21 cellular contexts compared by ENCODE assay signal in genomic region chr11:122902951-122903350, GRCh38.
"Had no signal": no experiment of that assay in that cellular context is flagged by ENCODE, and none has a peak within 500 bp of the region (broad histone marks: within the 10 kb centered on the region; RNA-seq: fewer than 3 reads in every experiment).

No MANE protein-coding gene starts in this region.

- H3K4me3 ChIP-seq: MG63 had no signal

- H3K27me3 ChIP-seq: MG63 had no signal

- DNase-seq: IMR-90, Karpas-422, KG1, MG63, NCI-H1092, NCI-H1436, NCI-H187, NCI-H2029, NCI-H2081 treated with DMSO at 0.1 percent for 48 hours, NCI-H2171, NCI-H226, NCI-H446, NCI-H510A, NCI-H524 treated with DMSO at 0.1 percent for 48 hours, NCI-H774, Right ventricle myocardium superior, RPMI8226, SIG-M5, SK-N-SH had no signal

- FAIRE-seq: HepG2, RCC 7860 had no signal

- H3K36me3 ChIP-seq: MG63 had no signal
